16 cellular contexts compared by ENCODE assay signal in the genomic region with DNA sequence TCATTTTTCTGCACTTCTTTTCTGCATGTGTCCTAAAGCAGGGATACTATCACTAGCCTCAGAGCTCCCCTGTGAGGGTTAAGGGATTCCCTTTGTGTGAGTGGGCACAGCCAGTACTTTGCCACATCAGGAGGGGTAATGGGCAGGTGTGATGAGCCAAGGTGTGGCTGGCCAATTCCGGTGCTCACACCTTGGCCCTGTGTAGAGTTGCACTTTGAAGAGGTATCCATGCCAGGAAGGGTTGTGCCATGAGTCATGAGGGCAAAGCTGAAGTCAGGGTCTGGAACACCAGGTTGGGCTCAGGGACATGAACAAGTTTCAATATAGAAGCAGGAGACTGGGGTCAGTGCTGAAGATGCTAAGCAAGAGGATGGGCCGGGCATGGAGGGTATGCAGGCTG.
"Had no signal": no experiment of that assay in that cellular context is flagged by ENCODE, and none has a peak within 500 bp of the region (broad histone marks: within the 10 kb centered on the region; RNA-seq: fewer than 3 reads in every experiment).

No MANE protein-coding gene starts in this region.

- H3K27ac ChIP-seq: gastrocnemius medialis, heart right ventricle, neutrophil, testis, uterus had no signal

- H3K36me3 ChIP-seq: gastrocnemius medialis, heart right ventricle, neutrophil, uterus had no signal

- H3K4me3 ChIP-seq: gastrocnemius medialis, heart right ventricle, smooth muscle cell, testis, uterus had no signal

- H3K4me2 ChIP-seq: smooth muscle cell had no signal

- ATAC-seq: activated T-cell treated with anti-CD3 and anti-CD28 coated beads, Interleukin-2, amount 50 U/mL, for 4 hours; gastrocnemius medialis; heart right ventricle; right cardiac atrium had no signal

- H3K4me1 ChIP-seq: testis, uterus had no signal

- H3K27me3 ChIP-seq: gastrocnemius medialis, heart right ventricle, neutrophil, testis, uterus had no signal

- DNase-seq: activated CD4-positive, CD25-positive, alpha-beta regulatory T cell; activated effector memory CD4-positive, alpha-beta T cell treated with anti-CD3 and anti-CD28 coated beads, Interleukin-2, amount 50 U/mL, for 16 hours; activated naive CD8-positive, alpha-beta T cell treated with anti-CD3 and anti-CD28 coated beads for 36 hours; activated T-cell treated with anti-CD3 and anti-CD28 coated beads, Interleukin-2, amount 50 U/mL, for 4 hours; anterior cingulate cortex; gastrocnemius medialis; heart right ventricle; kidney; midbrain; naive B cell; right cardiac atrium; stimulated activated naive CD4-positive, alpha-beta T cell treated with Interleukin-2 at 50 U/mL for 16 hours; testis; uterus had no signal

- H3K9me3 ChIP-seq: gastrocnemius medialis, heart right ventricle, neutrophil, testis, uterus had no signal
